In the genomic region with DNA sequence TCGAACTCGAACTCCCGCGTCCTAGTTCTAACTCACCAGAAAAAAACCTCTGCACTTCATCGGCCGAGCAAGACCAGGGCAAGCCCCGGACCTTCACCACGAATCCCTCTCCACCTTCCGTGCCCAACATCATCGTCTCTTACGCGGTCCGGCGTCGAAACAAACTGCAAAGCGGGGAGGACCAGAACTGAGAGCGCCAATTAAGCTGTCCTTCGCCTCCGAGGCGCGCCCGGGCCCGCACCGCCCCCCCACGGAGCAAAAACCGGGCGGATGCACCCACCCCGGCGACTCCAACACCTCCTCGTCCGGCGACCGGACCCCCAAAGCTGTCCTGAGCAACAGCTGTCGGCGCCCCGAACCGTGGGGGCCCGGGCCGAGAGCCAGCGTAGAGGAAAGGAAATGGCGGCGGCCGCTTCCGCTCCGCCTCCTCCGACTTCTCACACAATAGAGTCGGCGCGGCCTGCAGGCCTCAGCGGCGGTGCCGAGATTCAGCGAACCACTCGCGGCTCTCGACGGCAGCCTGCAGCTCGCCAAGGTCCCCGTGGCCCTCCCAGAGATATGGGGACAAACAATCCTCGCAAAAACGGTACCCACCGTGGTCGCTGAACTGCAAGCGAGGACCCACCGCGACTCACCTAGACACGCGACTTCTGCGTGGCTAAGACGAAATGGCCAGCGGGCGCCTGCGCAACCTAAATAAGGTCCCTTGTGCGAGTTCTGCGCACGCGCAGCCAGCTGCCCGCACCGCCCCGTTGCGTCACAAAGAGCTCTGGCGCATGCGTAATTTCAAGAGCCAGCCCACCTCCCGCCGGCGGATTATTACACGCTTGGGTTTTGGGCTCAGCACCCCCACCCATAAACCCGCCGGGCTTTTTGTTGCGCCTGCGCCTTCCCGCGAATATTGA, we compare ENCODE assay signal across 1 cellular context.
A peak's percentile ranks its signal among the peaks of the same experiment; 100 is the strongest.
TF ChIP-seq lines count a peak whose summit lies in the region.

A gene with protein sequence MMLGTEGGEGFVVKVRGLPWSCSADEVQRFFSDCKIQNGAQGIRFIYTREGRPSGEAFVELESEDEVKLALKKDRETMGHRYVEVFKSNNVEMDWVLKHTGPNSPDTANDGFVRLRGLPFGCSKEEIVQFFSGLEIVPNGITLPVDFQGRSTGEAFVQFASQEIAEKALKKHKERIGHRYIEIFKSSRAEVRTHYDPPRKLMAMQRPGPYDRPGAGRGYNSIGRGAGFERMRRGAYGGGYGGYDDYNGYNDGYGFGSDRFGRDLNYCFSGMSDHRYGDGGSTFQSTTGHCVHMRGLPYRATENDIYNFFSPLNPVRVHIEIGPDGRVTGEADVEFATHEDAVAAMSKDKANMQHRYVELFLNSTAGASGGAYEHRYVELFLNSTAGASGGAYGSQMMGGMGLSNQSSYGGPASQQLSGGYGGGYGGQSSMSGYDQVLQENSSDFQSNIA (minus strand): TSS at position 671 of the 905 bp plus-strand sequence. CDS start 538 bp downstream, at position 133.

TF ChIP-seq in HepG2, 621 proteins besides CTCF, POLR2A, EP300 and RAD21 (continued from another document and continues in another):
- TF ChIP-seq SIX1 (CRISPR knock-in tag; IDR thresholded peaks at IDR 0.05; ENCODE audit: borderline replicate concordance): no peak
- TF ChIP-seq ZBTB3 (CRISPR knock-in tag; IDR thresholded peaks at IDR 0.05; ENCODE audit: borderline replicate concordance, low read depth): no peak
- TF ChIP-seq, protein P1, sequence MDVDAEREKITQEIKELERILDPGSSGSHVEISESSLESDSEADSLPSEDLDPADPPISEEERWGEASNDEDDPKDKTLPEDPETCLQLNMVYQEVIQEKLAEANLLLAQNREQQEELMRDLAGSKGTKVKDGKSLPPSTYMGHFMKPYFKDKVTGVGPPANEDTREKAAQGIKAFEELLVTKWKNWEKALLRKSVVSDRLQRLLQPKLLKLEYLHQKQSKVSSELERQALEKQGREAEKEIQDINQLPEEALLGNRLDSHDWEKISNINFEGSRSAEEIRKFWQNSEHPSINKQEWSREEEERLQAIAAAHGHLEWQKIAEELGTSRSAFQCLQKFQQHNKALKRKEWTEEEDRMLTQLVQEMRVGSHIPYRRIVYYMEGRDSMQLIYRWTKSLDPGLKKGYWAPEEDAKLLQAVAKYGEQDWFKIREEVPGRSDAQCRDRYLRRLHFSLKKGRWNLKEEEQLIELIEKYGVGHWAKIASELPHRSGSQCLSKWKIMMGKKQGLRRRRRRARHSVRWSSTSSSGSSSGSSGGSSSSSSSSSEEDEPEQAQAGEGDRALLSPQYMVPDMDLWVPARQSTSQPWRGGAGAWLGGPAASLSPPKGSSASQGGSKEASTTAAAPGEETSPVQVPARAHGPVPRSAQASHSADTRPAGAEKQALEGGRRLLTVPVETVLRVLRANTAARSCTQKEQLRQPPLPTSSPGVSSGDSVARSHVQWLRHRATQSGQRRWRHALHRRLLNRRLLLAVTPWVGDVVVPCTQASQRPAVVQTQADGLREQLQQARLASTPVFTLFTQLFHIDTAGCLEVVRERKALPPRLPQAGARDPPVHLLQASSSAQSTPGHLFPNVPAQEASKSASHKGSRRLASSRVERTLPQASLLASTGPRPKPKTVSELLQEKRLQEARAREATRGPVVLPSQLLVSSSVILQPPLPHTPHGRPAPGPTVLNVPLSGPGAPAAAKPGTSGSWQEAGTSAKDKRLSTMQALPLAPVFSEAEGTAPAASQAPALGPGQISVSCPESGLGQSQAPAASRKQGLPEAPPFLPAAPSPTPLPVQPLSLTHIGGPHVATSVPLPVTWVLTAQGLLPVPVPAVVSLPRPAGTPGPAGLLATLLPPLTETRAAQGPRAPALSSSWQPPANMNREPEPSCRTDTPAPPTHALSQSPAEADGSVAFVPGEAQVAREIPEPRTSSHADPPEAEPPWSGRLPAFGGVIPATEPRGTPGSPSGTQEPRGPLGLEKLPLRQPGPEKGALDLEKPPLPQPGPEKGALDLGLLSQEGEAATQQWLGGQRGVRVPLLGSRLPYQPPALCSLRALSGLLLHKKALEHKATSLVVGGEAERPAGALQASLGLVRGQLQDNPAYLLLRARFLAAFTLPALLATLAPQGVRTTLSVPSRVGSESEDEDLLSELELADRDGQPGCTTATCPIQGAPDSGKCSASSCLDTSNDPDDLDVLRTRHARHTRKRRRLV (CRISPR knock-in tag; IDR thresholded peaks at IDR 0.05): peak; percentile 71
- no peak for TF ChIP-seq HNRNPH1 (optimal IDR thresholded peaks at IDR 0.05; ENCODE audit: low read depth, low read length)
- 0 out of 2 replicates have a peak, but pooled peaks have one; percentile 28 for TF ChIP-seq PRMT3 (CRISPR knock-in tag; IDR thresholded peaks at IDR 0.05; ENCODE audit: borderline replicate concordance, low read depth)
- TF ChIP-seq, protein P2, sequence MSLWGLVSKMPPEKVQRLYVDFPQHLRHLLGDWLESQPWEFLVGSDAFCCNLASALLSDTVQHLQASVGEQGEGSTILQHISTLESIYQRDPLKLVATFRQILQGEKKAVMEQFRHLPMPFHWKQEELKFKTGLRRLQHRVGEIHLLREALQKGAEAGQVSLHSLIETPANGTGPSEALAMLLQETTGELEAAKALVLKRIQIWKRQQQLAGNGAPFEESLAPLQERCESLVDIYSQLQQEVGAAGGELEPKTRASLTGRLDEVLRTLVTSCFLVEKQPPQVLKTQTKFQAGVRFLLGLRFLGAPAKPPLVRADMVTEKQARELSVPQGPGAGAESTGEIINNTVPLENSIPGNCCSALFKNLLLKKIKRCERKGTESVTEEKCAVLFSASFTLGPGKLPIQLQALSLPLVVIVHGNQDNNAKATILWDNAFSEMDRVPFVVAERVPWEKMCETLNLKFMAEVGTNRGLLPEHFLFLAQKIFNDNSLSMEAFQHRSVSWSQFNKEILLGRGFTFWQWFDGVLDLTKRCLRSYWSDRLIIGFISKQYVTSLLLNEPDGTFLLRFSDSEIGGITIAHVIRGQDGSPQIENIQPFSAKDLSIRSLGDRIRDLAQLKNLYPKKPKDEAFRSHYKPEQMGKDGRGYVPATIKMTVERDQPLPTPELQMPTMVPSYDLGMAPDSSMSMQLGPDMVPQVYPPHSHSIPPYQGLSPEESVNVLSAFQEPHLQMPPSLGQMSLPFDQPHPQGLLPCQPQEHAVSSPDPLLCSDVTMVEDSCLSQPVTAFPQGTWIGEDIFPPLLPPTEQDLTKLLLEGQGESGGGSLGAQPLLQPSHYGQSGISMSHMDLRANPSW (CRISPR knock-in tag; IDR thresholded peaks at IDR 0.05; ENCODE audit: borderline replicate concordance): 0 out of 2 replicates have a peak, but pooled peaks have one; percentile 29
- no peak for TF ChIP-seq ZNF20 (CRISPR knock-in tag; IDR thresholded peaks at IDR 0.05)
- peak; percentile 54 for TF ChIP-seq FOSL2 (CRISPR knock-in tag; IDR thresholded peaks at IDR 0.05)
- 0 out of 2 replicates have a peak, but pooled peaks have one; percentile 34 for TF ChIP-seq ESRRA (CRISPR knock-in tag; IDR thresholded peaks at IDR 0.05; ENCODE audit: low read depth)
- TF ChIP-seq HHEX (CRISPR knock-in tag; IDR thresholded peaks at IDR 0.05): no peak
- TF ChIP-seq MAFK (conservative IDR thresholded peaks at IDR 0.05 in 1 of 2, IDR thresholded peaks at IDR 0.05 in 1 of 2; ENCODE audit: low read length in 2 of 2): no peak
- TF ChIP-seq HNF4G (IDR thresholded peaks at IDR 0.05; ENCODE audit: borderline replicate concordance, low read depth, low read length): no peak; the same call in 1 of the 2 replicates
- TF ChIP-seq HNF4G (CRISPR knock-in tag; IDR thresholded peaks at IDR 0.05; ENCODE audit: borderline replicate concordance, low read depth): no peak
- TF ChIP-seq ZNF562 (CRISPR knock-in tag; IDR thresholded peaks at IDR 0.05; ENCODE audit: borderline replicate concordance): no peak
- no peak for TF ChIP-seq ZFP82 (CRISPR knock-in tag; IDR thresholded peaks at IDR 0.05; ENCODE audit: borderline replicate concordance)
- TF ChIP-seq HMG20A (CRISPR knock-in tag; IDR thresholded peaks at IDR 0.05; ENCODE audit: borderline replicate concordance): no peak
- TF ChIP-seq, protein P3, sequence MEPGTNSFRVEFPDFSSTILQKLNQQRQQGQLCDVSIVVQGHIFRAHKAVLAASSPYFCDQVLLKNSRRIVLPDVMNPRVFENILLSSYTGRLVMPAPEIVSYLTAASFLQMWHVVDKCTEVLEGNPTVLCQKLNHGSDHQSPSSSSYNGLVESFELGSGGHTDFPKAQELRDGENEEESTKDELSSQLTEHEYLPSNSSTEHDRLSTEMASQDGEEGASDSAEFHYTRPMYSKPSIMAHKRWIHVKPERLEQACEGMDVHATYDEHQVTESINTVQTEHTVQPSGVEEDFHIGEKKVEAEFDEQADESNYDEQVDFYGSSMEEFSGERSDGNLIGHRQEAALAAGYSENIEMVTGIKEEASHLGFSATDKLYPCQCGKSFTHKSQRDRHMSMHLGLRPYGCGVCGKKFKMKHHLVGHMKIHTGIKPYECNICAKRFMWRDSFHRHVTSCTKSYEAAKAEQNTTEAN (CRISPR knock-in tag; conservative IDR thresholded peaks at IDR 0.05): no peak
- TF ChIP-seq JDP2 (CRISPR knock-in tag; IDR thresholded peaks at IDR 0.05; ENCODE audit: borderline replicate concordance): no peak
- TF ChIP-seq, protein P4, sequence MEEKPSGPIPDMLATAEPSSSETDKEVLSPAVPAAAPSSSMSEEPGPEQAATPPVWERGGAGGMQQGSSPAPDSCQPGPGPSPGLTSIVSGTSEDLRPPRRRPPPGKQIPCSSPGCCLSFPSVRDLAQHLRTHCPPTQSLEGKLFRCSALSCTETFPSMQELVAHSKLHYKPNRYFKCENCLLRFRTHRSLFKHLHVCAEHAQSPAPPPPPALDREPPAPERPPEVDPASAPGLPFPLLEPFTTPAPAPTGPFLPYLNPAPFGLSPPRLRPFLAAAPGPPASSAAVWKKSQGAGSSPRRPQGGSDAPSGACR (CRISPR knock-in tag; IDR thresholded peaks at IDR 0.05): 0 out of 2 replicates have a peak, but pooled peaks have one; percentile 76
- TF ChIP-seq RFX1 (IDR thresholded peaks at IDR 0.05): no peak
- no peak for TF ChIP-seq ZEB1 (IDR thresholded peaks at IDR 0.05; ENCODE audit: insufficient replicate concordance, low read depth)
- TF ChIP-seq, protein P5, sequence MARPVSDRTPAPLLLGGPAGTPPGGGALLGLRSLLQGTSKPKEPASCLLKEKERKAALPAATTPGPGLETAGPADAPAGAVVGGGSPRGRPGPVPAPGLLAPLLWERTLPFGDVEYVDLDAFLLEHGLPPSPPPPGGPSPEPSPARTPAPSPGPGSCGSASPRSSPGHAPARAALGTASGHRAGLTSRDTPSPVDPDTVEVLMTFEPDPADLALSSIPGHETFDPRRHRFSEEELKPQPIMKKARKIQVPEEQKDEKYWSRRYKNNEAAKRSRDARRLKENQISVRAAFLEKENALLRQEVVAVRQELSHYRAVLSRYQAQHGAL (CRISPR knock-in tag; IDR thresholded peaks at IDR 0.05; ENCODE audit: not compliant biosample characterization): no peak
- peak; percentile 49 for TF ChIP-seq ZNF619 (CRISPR knock-in tag; IDR thresholded peaks at IDR 0.05)
- TF ChIP-seq, protein P6, sequence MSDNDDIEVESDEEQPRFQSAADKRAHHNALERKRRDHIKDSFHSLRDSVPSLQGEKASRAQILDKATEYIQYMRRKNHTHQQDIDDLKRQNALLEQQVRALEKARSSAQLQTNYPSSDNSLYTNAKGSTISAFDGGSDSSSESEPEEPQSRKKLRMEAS (IDR thresholded peaks at IDR 0.05): peak; percentile 85
- TF ChIP-seq ISL2 (CRISPR knock-in tag; IDR thresholded peaks at IDR 0.05): peak; percentile 39; the same call in 1 of the 2 replicates
- TF ChIP-seq, protein P7, sequence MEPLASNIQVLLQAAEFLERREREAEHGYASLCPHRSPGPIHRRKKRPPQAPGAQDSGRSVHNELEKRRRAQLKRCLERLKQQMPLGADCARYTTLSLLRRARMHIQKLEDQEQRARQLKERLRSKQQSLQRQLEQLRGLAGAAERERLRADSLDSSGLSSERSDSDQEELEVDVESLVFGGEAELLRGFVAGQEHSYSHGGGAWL (CRISPR knock-in tag; IDR thresholded peaks at IDR 0.05): no peak; the same call in 1 of the 2 replicates
- no peak for TF ChIP-seq JUNB (CRISPR knock-in tag; IDR thresholded peaks at IDR 0.05; ENCODE audit: borderline replicate concordance)
- TF ChIP-seq SP1 (IDR thresholded peaks at IDR 0.05): no peak
- TF ChIP-seq SP1 (CRISPR knock-in tag; IDR thresholded peaks at IDR 0.05): peak; percentile 67
- no peak for TF ChIP-seq PRPF4 (IDR thresholded peaks at IDR 0.05; ENCODE audit: low read depth, low read length, poor library complexity, severe bottlenecking)
- 0 out of 2 replicates have a peak, but pooled peaks have one; percentile 59 for TF ChIP-seq SP140L (CRISPR knock-in tag; IDR thresholded peaks at IDR 0.05; ENCODE audit: borderline replicate concordance)
- no peak for TF ChIP-seq ZNF451 (CRISPR knock-in tag; IDR thresholded peaks at IDR 0.05)
- TF ChIP-seq ZNF263 (CRISPR knock-in tag; IDR thresholded peaks at IDR 0.05): peak; percentile 30; the same call in 1 of the 2 replicates
- TF ChIP-seq NBN (conservative IDR thresholded peaks at IDR 0.05): no peak
- TF ChIP-seq CEBPG (CRISPR knock-in tag; IDR thresholded peaks at IDR 0.05): peak; percentile 93
- no peak for TF ChIP-seq SMC3 (IDR thresholded peaks at IDR 0.05; ENCODE audit: low read length)
- TF ChIP-seq, protein P8, sequence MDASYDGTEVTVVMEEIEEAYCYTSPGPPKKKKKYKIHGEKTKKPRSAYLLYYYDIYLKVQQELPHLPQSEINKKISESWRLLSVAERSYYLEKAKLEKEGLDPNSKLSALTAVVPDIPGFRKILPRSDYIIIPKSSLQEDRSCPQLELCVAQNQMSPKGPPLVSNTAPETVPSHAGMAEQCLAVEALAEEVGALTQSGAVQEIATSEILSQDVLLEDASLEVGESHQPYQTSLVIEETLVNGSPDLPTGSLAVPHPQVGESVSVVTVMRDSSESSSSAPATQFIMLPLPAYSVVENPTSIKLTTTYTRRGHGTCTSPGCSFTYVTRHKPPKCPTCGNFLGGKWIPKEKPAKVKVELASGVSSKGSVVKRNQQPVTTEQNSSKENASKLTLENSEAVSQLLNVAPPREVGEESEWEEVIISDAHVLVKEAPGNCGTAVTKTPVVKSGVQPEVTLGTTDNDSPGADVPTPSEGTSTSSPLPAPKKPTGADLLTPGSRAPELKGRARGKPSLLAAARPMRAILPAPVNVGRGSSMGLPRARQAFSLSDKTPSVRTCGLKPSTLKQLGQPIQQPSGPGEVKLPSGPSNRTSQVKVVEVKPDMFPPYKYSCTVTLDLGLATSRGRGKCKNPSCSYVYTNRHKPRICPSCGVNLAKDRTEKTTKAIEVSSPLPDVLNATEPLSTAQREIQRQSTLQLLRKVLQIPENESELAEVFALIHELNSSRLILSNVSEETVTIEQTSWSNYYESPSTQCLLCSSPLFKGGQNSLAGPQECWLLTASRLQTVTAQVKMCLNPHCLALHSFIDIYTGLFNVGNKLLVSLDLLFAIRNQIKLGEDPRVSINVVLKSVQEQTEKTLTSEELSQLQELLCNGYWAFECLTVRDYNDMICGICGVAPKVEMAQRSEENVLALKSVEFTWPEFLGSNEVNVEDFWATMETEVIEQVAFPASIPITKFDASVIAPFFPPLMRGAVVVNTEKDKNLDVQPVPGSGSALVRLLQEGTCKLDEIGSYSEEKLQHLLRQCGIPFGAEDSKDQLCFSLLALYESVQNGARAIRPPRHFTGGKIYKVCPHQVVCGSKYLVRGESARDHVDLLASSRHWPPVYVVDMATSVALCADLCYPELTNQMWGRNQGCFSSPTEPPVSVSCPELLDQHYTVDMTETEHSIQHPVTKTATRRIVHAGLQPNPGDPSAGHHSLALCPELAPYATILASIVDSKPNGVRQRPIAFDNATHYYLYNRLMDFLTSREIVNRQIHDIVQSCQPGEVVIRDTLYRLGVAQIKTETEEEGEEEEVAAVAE (CRISPR knock-in tag; IDR thresholded peaks at IDR 0.05; ENCODE audit: borderline replicate concordance): 0 out of 2 replicates have a peak, but pooled peaks have one; percentile 38
- peak; percentile 51; the same call in 1 of the 2 replicates for TF ChIP-seq ZNF331 (CRISPR knock-in tag; IDR thresholded peaks at IDR 0.05)
